8 cellular contexts compared by ENCODE assay signal in genomic region chr2:38377501-38378258, GRCh38. TPM values are rescaled to one million over a fixed set of nuclear protein-coding genes. Genes with fewer than 3 reads are reported as not detected.
DNase-seq lines count a peak whose midpoint lies in the region; ATAC-seq, FAIRE-seq and TF ChIP-seq lines count a peak whose summit lies in the region.

No MANE protein-coding gene starts in this region.

- no peaks in the 10 kb centered on the region for H4K20me1 ChIP-seq in endothelial cell of umbilical vein (replicated peaks; ENCODE audit: control insufficient read depth, extremely low read depth, insufficient read depth, low read length)

- POLR2A ChIA-PET in endothelial cell of umbilical vein (lab: Charles Lee): interaction anchor here (0.6 to 2.6 kb wide), 2 partner anchors 21 to 373 kb away, joined by 4 to 19 read pairs; partner anchors contain the start of gene SRSF7

- peak overlapping the region; percentile 43 for H3K9ac ChIP-seq in endothelial cell of umbilical vein (replicated peaks; ENCODE audit: extremely low read depth, insufficient read depth, low read length)

- no peaks in the 10 kb centered on the region for H3K9me1 ChIP-seq in endothelial cell of umbilical vein (replicated peaks; ENCODE audit: control insufficient read depth, extremely low read depth, insufficient read depth, low read length)

- dilution Hi-C loops in endothelial cell of umbilical vein (cut with MboI; ENCODE audit: extremely low pct_ligation_motif_present, low sequenced_read_pairs): no loop called here

- TF ChIP-seq CTCF in endothelial cell of umbilical vein (IDR thresholded peaks at IDR 0.05; ENCODE audit: extremely low read depth in 1 of 2, insufficient read depth in 1 of 2, low read depth in 1 of 2, low read length in 2 of 2): no peak

- peaks cover 0 to 10% of the 10 kb centered on the region in 2 donors for H3K27me3 Mint-ChIP-seq in natural killer cell treated with Interleukin-12 subunit alpha and Interleukin-12 subunit beta and Interleukin-15 and Interleukin-18, amount 100 ng/mL, for 72 hours

- H3K4me3 ChIP-seq in SJCRH30: peak overlapping the region; percentile 98
- H3K4me3 ChIP-seq in endothelial cell of umbilical vein (replicated peaks in 1 of 3; ENCODE audit: insufficient read depth in 1 of 3, low read depth in 1 of 3, low read length in 3 of 3): peak overlapping the region; percentile 48 to 76 (median 61)

- peaks cover 39% of the 10 kb centered on the region for H3K79me2 ChIP-seq in endothelial cell of umbilical vein (ENCODE audit: control insufficient read depth, insufficient read depth, low read length)

- peak overlapping the region; percentile 99 for H2AFZ ChIP-seq in endothelial cell of umbilical vein (ENCODE audit: low read depth, low read length)

- H3K27me3 ChIP-seq in SJCRH30: no peaks in the 10 kb centered on the region
- no peaks in the 10 kb centered on the region for H3K27me3 ChIP-seq in endothelial cell of umbilical vein (ENCODE audit: control insufficient read depth in 2 of 2, insufficient read depth in 2 of 2, low read length in 2 of 2)

- H3K9me3 ChIP-seq in SJCRH30 (replicated peaks) (no peaks in the 10 kb centered on the region), endothelial cell of umbilical vein (replicated peaks; ENCODE audit: control insufficient read depth, insufficient read depth, low read length) (no peaks in the 10 kb centered on the region)

- no peaks in the 10 kb centered on the region for H3K36me3 Mint-ChIP-seq in natural killer cell treated with Interleukin-12 subunit alpha and Interleukin-12 subunit beta and Interleukin-15 and Interleukin-18, amount 100 ng/mL, for 72 hours

- intact Hi-C loops in endothelial cell of umbilical vein (cut with micrococcal nuclease): loop anchor here (2.0 to 10.0 kb wide), 11 partner anchors 51 to 745 kb away; partner anchors contain the start of genes CYP1B1, GALM, HNRNPLL and RMDN2

- peaks cover 12% of the 10 kb centered on the region for H3K4me1 ChIP-seq in SJCRH30
- peaks cover 16% of the 10 kb centered on the region for H3K4me1 ChIP-seq in endothelial cell of umbilical vein (ENCODE audit: control insufficient read depth, extremely low read depth, insufficient read depth, low read length)

- peak overlapping the region; percentile 87 for H3K4me2 ChIP-seq in endothelial cell of umbilical vein (ENCODE audit: insufficient read depth, low read length)

- peak overlapping the region; percentile 87 for H3K27ac ChIP-seq in SJCRH30
- no peak overlapping the region for H3K27ac ChIP-seq in endothelial cell of umbilical vein (ENCODE audit: insufficient read depth, low read depth, low read length)

- no peaks in the 10 kb centered on the region for H3K9me3 Mint-ChIP-seq in natural killer cell treated with Interleukin-12 subunit alpha and Interleukin-12 subunit beta and Interleukin-15 and Interleukin-18, amount 100 ng/mL, for 72 hours

- peak; percentile 46 for FAIRE-seq in G401.6 (lab: Jason Lieb, UNC)
- FAIRE-seq in endothelial cell of umbilical vein (lab: Jason Lieb, UNC): no peak

- peak overlapping the region; percentile 72 to 77 for H3K27ac Mint-ChIP-seq in natural killer cell treated with Interleukin-12 subunit alpha and Interleukin-12 subunit beta and Interleukin-15 and Interleukin-18, amount 100 ng/mL, for 72 hours

- CTCF ChIA-PET in endothelial cell of umbilical vein (lab: Charles Lee): interaction anchor here (1.0 to 4.7 kb wide), 7 partner anchors 12 to 131 kb away, joined by 3 to 40 read pairs (median 10); no protein-coding TSS in a partner anchor

- peak overlapping the region; percentile 80 for H3K4me3 Mint-ChIP-seq in natural killer cell treated with Interleukin-12 subunit alpha and Interleukin-12 subunit beta and Interleukin-15 and Interleukin-18, amount 100 ng/mL, for 72 hours

- DNase-seq in SJCRH30: peak; percentile 70 to 88
- no peak for DNase-seq in endothelial cell of umbilical vein (ENCODE audit: low read depth, low spot score)
- no peak for DNase-seq in natural killer cell treated with Interleukin-12 subunit alpha and Interleukin-12 subunit beta and Interleukin-15 and Interleukin-18, amount 100 ng/mL, for 72 hours (ENCODE audit: low spot score)
- DNase-seq in CD1c-positive myeloid dendritic cell (ENCODE audit: extremely low spot score): no peak
- no peak for DNase-seq in stimulated activated CD4-positive, alpha-beta T cell treated with anti-CD3 and anti-CD28 coated beads, Interleukin-4, amount 100 ng/mL, for 4 hours

- BruUV-seq in endothelial cell of umbilical vein (replicated peaks; lab: Mats Ljungman, UMichigan): no TSS peak

- no peak for TF ChIP-seq POLR2A in endothelial cell of umbilical vein (IDR thresholded peaks at IDR 0.05; ENCODE audit: low read depth, low read length)

- no peak for TF ChIP-seq RAD21 in Ishikawa (IDR thresholded peaks at IDR 0.05; ENCODE audit: low read depth)

- H3K4me1 Mint-ChIP-seq in natural killer cell treated with Interleukin-12 subunit alpha and Interleukin-12 subunit beta and Interleukin-15 and Interleukin-18, amount 100 ng/mL, for 72 hours (ENCODE audit: low read depth in 2 of 2): peaks cover 19 to 29% of the 10 kb centered on the region in 2 donors

- H3K36me3 ChIP-seq in SJCRH30 (peaks cover 4% of the 10 kb centered on the region; the same call in 1 of the 2 replicates), endothelial cell of umbilical vein (ENCODE audit: control insufficient read depth in 2 of 2, extremely low read depth in 1 of 2, insufficient read depth in 2 of 2, low read length in 2 of 2) (no peaks in the 10 kb centered on the region)

- no peak for TF ChIP-seq EP300 in Ishikawa (IDR thresholded peaks at IDR 0.05; ENCODE audit: borderline replicate concordance)

- ATAC-seq in natural killer cell treated with Interleukin-12 subunit alpha and Interleukin-12 subunit beta and Interleukin-15 and Interleukin-18, amount 100 ng/mL, for 72 hours: no peak
- no peak for ATAC-seq in HG03460 (IDR thresholded peaks at IDR 0.05; ENCODE audit: unreplicated experiment)

TF ChIP-seq in Ishikawa, 13 proteins besides CTCF, POLR2A, EP300 and RAD21:
- TF ChIP-seq USF1 (IDR thresholded peaks at IDR 0.05) (peak; percentile 35; the same call in 1 of the 2 replicates), NFIC (IDR thresholded peaks at IDR 0.05) (no peak), ZBTB7A (IDR thresholded peaks at IDR 0.05; ENCODE audit: low read depth) (0 out of 2 replicates have a peak, but pooled peaks have one; percentile 34)

TF ChIP-seq in endothelial cell of umbilical vein, 7 proteins besides CTCF, POLR2A, EP300 and RAD21:
- TF ChIP-seq MYC (IDR thresholded peaks at IDR 0.05; ENCODE audit: low read depth, low read length) (no peak), GATA2 (IDR thresholded peaks at IDR 0.05; ENCODE audit: insufficient read depth, insufficient read length, low read depth, low read length) (no peak), JUN (IDR thresholded peaks at IDR 0.05; ENCODE audit: borderline replicate concordance, insufficient read depth, insufficient read length, low read depth) (no peak), POLR2AphosphoS5 (IDR thresholded peaks at IDR 0.05; ENCODE audit: insufficient read depth, low read depth, low read length) (no peak)

RNA-seq across cellular contexts. Expression of gene ATL2, which starts 0.6 kb away (rescaled TPM):
- total RNA-seq in SJCRH30 (2014; rRNA removed; shearing (Covaris generic)): 107 and 108 TPM in 2 replicates
- 45.5 and 46.3 TPM in 2 replicates for total RNA-seq in endothelial cell of umbilical vein
- polyA plus RNA-seq in endothelial cell of umbilical vein: 14.9 and 23.9 TPM in 2 replicates
- 23.0 and 27.9 TPM in 2 replicates for polyA plus RNA-seq in endothelial cell of umbilical vein (2011; cell fraction: cytosol; rRNA removed)
- polyA plus RNA-seq in endothelial cell of umbilical vein (2011; cell fraction: nucleus; rRNA removed): 62.3 and 110 TPM in 2 replicates
- polyA plus RNA-seq in endothelial cell of umbilical vein (2012): 30.3 and 38.6 TPM in 2 replicates
- polyA minus RNA-seq in endothelial cell of umbilical vein: 36.8 and 50.1 TPM in 2 replicates
- polyA minus RNA-seq in endothelial cell of umbilical vein (2011; cell fraction: cytosol; rRNA and poly(A)+ RNA removed): 41.7 TPM
- polyA minus RNA-seq in endothelial cell of umbilical vein (2011; cell fraction: nucleus; rRNA and poly(A)+ RNA removed): 62.9 and 69.4 TPM in 2 replicates
- total RNA-seq in natural killer cell treated with Interleukin-12 subunit alpha and Interleukin-12 subunit beta and Interleukin-15 and Interleukin-18, amount 100 ng/mL, for 72 hours: 10 to 100 TPM; 53.1 to 69.8 TPM

Comparison
In these comparisons a context has a peak if more than half of its experiments do, and no peak if none do; other contexts are left out.
1. DNase-seq: peak in SJCRH30 (2 of 2); none in endothelial cell of umbilical vein (single experiment), natural killer cell treated with Interleukin-12 subunit alpha and Interleukin-12 subunit beta and Interleukin-15 and Interleukin-18, amount 100 ng/mL, for 72 hours (single experiment), CD1c-positive myeloid dendritic cell (single experiment) and stimulated activated CD4-positive, alpha-beta T cell treated with anti-CD3 and anti-CD28 coated beads, Interleukin-4, amount 100 ng/mL, for 4 hours (0 of 2).